In the genomic region with DNA sequence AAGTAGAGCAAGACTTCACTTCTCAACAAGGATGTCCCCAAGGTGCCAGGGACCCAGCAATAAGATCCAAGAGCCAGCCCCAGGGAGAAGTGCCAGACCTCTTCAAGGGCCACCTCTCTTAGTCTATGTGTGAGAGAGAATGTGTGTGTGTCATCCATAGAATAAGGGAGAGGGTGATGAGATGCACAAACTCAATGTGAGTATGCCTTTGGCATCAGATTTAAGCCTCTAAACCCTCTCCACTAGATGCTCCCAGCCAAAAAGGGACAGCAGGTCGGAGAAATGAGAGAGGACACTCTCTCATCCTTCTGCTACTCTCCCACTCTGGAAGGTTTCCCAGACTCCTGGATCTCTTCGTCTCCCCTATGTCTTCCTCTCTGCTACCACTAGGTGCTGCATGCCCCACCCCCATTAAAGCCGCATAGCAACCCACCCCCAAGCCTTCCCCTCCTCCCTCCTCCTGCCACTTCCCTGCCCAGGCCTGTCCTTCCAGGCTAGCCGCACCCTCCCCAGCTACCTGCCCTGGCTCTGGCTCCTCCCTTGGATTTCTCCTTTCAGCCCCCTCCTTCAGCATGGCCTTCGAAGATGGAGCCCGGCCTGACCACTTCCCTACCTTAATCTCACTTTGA, we compare ENCODE assay signal across 8 cellular contexts. TPM values are rescaled to one million over a fixed set of nuclear protein-coding genes. Genes with fewer than 3 reads are reported as not detected.
DNase-seq lines count a peak whose midpoint lies in the region; ATAC-seq and TF ChIP-seq lines count a peak whose summit lies in the region.

No MANE protein-coding gene starts in this region.

- H3K4me3 ChIP-seq in BE2C (ENCODE audit: low read depth, low read length) (no peak overlapping the region), mammary epithelial cell (replicated peaks in 1 of 3; ENCODE audit: insufficient read depth in 1 of 3, low read depth in 2 of 3, low read length in 3 of 3) (no peak overlapping the region), muscle layer of colon (ENCODE audit: low read depth in 1 of 2, low read length in 2 of 2) (peak overlapping the region in 1 of 2 donors; percentile 16)

- H2AFZ ChIP-seq in mammary epithelial cell (ENCODE audit: low read depth, low read length), result peak overlapping the region; percentile 43

- H3K9ac ChIP-seq in mammary epithelial cell (ENCODE audit: insufficient read depth, low read length) (no peak overlapping the region), muscle layer of colon (ENCODE audit: low read length) (peak overlapping the region; percentile 39)

- intact Hi-C loops in mammary epithelial cell (cut with micrococcal nuclease), result loop anchor here (1.0 kb wide), 1 partner anchor 8 kb away; a partner anchor contains a TSS

- DNase-seq in BE2C (peak; percentile 57), HuH-7.5 (ENCODE audit: low spot score) (peak; percentile 60), mammary epithelial cell (peak; percentile 67), Ammon's horn (ENCODE audit: low spot score) (no peak), EL (no peak)
- no peak for DNase-seq in effector CD8-positive, alpha-beta T cell (lab: John Stamatoyannopoulos, UW)

- H3K27me3 ChIP-seq in BE2C (no peaks in the 10 kb centered on the region), mammary epithelial cell (ENCODE audit: insufficient read depth, low read length) (no peaks in the 10 kb centered on the region), muscle layer of colon (ENCODE audit: control insufficient read depth in 1 of 2, insufficient read depth in 2 of 2, low read length in 2 of 2) (no peaks in the 10 kb centered on the region)

- BruUV-seq in mammary epithelial cell (replicated peaks; lab: Mats Ljungman, UMichigan), result no TSS peak

- CTCF ChIA-PET in mammary epithelial cell (lab: Charles Lee; ENCODE audit: low non-redundant PET), result no interaction called here

- ATAC-seq in GM21381 (IDR thresholded peaks at IDR 0.05; ENCODE audit: unreplicated experiment), result no peak

- peaks cover 16% of the 10 kb centered on the region for H3K4me1 ChIP-seq in BE2C
- peaks cover 65% of the 10 kb centered on the region for H3K4me1 ChIP-seq in mammary epithelial cell (ENCODE audit: insufficient read depth, low read length)
- peaks cover 42% of the 10 kb centered on the region for H3K4me1 ChIP-seq in muscle layer of colon (ENCODE audit: insufficient read depth, low read length)

- peak overlapping the region; percentile 41 for H3K27ac ChIP-seq in mammary epithelial cell (ENCODE audit: insufficient read depth, low read depth, low read length)
- H3K27ac ChIP-seq in muscle layer of colon (ENCODE audit: low read depth, low read length), result peak overlapping the region; percentile 100

- H3K9me3 ChIP-seq in BE2C, result no peaks in the 10 kb centered on the region
- no peaks in the 10 kb centered on the region for H3K9me3 ChIP-seq in mammary epithelial cell (replicated peaks; ENCODE audit: insufficient read depth, low read length)
- no peaks in the 10 kb centered on the region for H3K9me3 ChIP-seq in muscle layer of colon (ENCODE audit: low read length)

- H3K36me3 ChIP-seq in BE2C (no peaks in the 10 kb centered on the region), mammary epithelial cell (ENCODE audit: insufficient read depth, low read length) (peaks cover 9% of the 10 kb centered on the region), muscle layer of colon (ENCODE audit: insufficient read depth, low read length) (peaks cover 10% of the 10 kb centered on the region)

- dilution Hi-C loops in mammary epithelial cell (cut with HindIII; ENCODE audit: low sequenced_read_pairs), result no loop called here

- TF ChIP-seq CTCF in BE2C (IDR thresholded peaks at IDR 0.05; ENCODE audit: low read depth, low read length) (peak; percentile 46), mammary epithelial cell (conservative IDR thresholded peaks at IDR 0.05 in 1 of 2, IDR thresholded peaks at IDR 0.05 in 1 of 2; ENCODE audit: extremely low read depth in 1 of 2, insufficient read depth in 1 of 2, low read depth in 1 of 2, low read length in 2 of 2) (peak; percentile 13 to 57)

- H4K20me1 ChIP-seq in mammary epithelial cell (ENCODE audit: insufficient read depth, low read length), result no peaks in the 10 kb centered on the region

- H3K4me2 ChIP-seq in mammary epithelial cell (ENCODE audit: insufficient read depth, low read depth, low read length), result peak overlapping the region; percentile 63

- H3K79me2 ChIP-seq in mammary epithelial cell (ENCODE audit: insufficient read depth, low read length), result peaks cover 42% of the 10 kb centered on the region

- WGBS in mammary epithelial cell (ENCODE audit: low coverage, missing lambda C conversion rate), result 0% methylated on average over 5 of the region's 6 CpGs

- in situ Hi-C loops in mammary epithelial cell (cut with MboI; ENCODE audit: low sequenced_read_pairs in 2 of 2), result no loop called here

RNA-seq across cellular contexts. Expression of a gene that starts 7.6 kb away (rescaled TPM):
- polyA plus RNA-seq in BE2C (2012; ENCODE audit: insufficient read depth, insufficient read length, low read depth), result 20.2 TPM
- total RNA-seq in mammary epithelial cell, result 10 to 100 TPM; 33.5 to 79.0 TPM
- 36.3 TPM for polyA plus RNA-seq in mammary epithelial cell
- 56.8 TPM for polyA minus RNA-seq in mammary epithelial cell

RNA-seq across cellular contexts. Expression of a gene that starts 17.3 kb away (rescaled TPM):
- polyA plus RNA-seq in BE2C (2012; ENCODE audit: insufficient read depth, insufficient read length, low read depth), result not detected
- 1 to 10 TPM; 1.8 to 3.5 TPM for total RNA-seq in mammary epithelial cell
- polyA plus RNA-seq in mammary epithelial cell, result 0.33 TPM
- 7.1 TPM for polyA minus RNA-seq in mammary epithelial cell

RNA-seq across cellular contexts. Expression of a gene that starts 43.7 kb away (rescaled TPM):
- polyA plus RNA-seq in BE2C (2012; ENCODE audit: insufficient read depth, insufficient read length, low read depth), result 12.2 TPM
- 10 to 100 TPM; 10.2 to 22.1 TPM for total RNA-seq in mammary epithelial cell
- polyA plus RNA-seq in mammary epithelial cell, result 7.8 TPM
- polyA minus RNA-seq in mammary epithelial cell, result 12.7 TPM

RNA-seq across cellular contexts. Expression of a gene that starts 43.7 kb away (rescaled TPM):
- 6.3 TPM for polyA plus RNA-seq in BE2C (2012; ENCODE audit: insufficient read depth, insufficient read length, low read depth)
- 10 to 100 TPM in 1 of 2 donors, under 1 TPM in 1; 0.67 to 19.7 TPM for total RNA-seq in mammary epithelial cell
- polyA plus RNA-seq in mammary epithelial cell, result 10.0 TPM
- 62.4 TPM for polyA minus RNA-seq in mammary epithelial cell

RNA-seq across cellular contexts. Expression of a gene that starts 43.9 kb away (rescaled TPM):
- polyA plus RNA-seq in BE2C (2012; ENCODE audit: insufficient read depth, insufficient read length, low read depth), result 35.0 TPM
- 10 to 100 TPM; 10.0 to 30.9 TPM for total RNA-seq in mammary epithelial cell
- 5.9 TPM for polyA plus RNA-seq in mammary epithelial cell
- polyA minus RNA-seq in mammary epithelial cell, result 33.1 TPM

Comparison
In these comparisons a context has a peak if more than half of its experiments do, and no peak if none do; other contexts are left out.
1. DNase-seq: peak in BE2C (single experiment), HuH-7.5 (single experiment) and mammary epithelial cell (single experiment); none in Ammon's horn (single experiment), EL (single experiment) and effector CD8-positive, alpha-beta T cell (single experiment).